Comparison of ENCODE assay signal across 32 cellular contexts in the genomic region with DNA sequence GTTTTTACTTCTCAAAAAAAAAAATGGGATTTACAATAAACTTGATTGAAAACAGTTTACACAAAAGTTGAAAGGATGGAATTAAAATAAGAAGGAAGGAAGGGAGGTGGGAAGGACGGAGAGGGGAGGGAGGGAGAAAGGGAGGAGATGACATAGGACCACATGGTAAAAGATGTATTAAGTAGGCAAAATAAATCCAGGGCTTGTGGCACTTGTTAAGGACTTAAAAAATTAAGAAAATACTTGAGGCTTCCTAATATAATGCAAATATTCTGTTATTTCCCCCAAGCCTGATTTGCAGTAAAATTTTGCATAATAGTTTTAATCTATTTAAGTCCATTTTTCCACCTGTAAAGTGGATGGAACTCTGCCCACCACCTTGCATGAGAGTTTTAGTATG. TPM values are rescaled to one million over a fixed set of nuclear protein-coding genes. Genes with fewer than 3 reads are reported as not detected.
"Had no signal": no experiment of that assay in that cellular context is flagged by ENCODE, and none has a peak within 500 bp of the region (broad histone marks: within the 10 kb centered on the region; RNA-seq: fewer than 3 reads in every experiment).

No MANE protein-coding gene starts in this region.

- H3K27me3 Mint-ChIP-seq: stimulated activated naive CD8-positive, alpha-beta T cell treated with anti-CD3 and anti-CD28 coated beads, Interleukin-15, amount 100 ng/mL, for 72 hours; stimulated activated naive CD8-positive, alpha-beta T cell treated with anti-CD3 and anti-CD28 coated beads, Interleukin-15, Interleukin-2, amounts not matched to agents 100 ng/mL and 50 ng/mL, for 24 hours; type B pancreatic cell had no signal

- H3K27ac ChIP-seq: stomach, suprapubic skin, thoracic aorta, thyroid gland, tibial artery, transverse colon, upper lobe of left lung, upper lobe of right lung, uterus, vagina had no signal

- H3K36me3 Mint-ChIP-seq: stimulated activated effector memory CD8-positive, alpha-beta T cell treated with anti-CD3 and anti-CD28 coated beads, Interleukin-12 subunit alpha, Interleukin-12 subunit beta, amount 100 ng/mL, for 72 hours; stimulated activated memory B cell treated with anti-CD40 and anti-IgM and Interleukin-4, amounts not matched to agents 10 μg/mL and 1 μg/mL and 100 μg/mL, for 72 hours; stimulated activated naive B cell treated with anti-CD40 and anti-IgM and Interleukin-4, amounts not matched to agents 10 μg/mL and 1 μg/mL and 100 μg/mL, for 72 hours; type B pancreatic cell had no signal

- H3K4me1 ChIP-seq: stomach, suprapubic skin, thyroid gland, tibial artery, tibial nerve, upper lobe of left lung, upper lobe of right lung, uterus, vagina had no signal

- FAIRE-seq: urothelium cell line had no signal

- H3K4me1 Mint-ChIP-seq: stimulated activated effector memory CD8-positive, alpha-beta T cell treated with anti-CD3 and anti-CD28 coated beads, Interleukin-12 subunit alpha, Interleukin-12 subunit beta, amount 100 ng/mL, for 72 hours; stimulated activated memory B cell treated with anti-CD40 and anti-IgM and Interleukin-4, amounts not matched to agents 10 μg/mL and 1 μg/mL and 100 μg/mL, for 72 hours; stimulated activated naive B cell treated with anti-CD40 and anti-IgM and Interleukin-4, amounts not matched to agents 10 μg/mL and 1 μg/mL and 100 μg/mL, for 72 hours; stimulated activated naive CD8-positive, alpha-beta T cell treated with anti-CD3 and anti-CD28 coated beads, Interleukin-15, amount 100 ng/mL, for 72 hours had no signal

- H3K27me3 ChIP-seq: suprapubic skin, testis, thyroid gland, tibial artery, tibial nerve, upper lobe of left lung, upper lobe of right lung, uterus, vagina had no signal

- H3K9me3 Mint-ChIP-seq: stimulated activated effector memory CD8-positive, alpha-beta T cell treated with anti-CD3 and anti-CD28 coated beads, Interleukin-12 subunit alpha, Interleukin-12 subunit beta, amount 100 ng/mL, for 72 hours; stimulated activated naive B cell treated with anti-CD40 and anti-IgM and Interleukin-4, amounts not matched to agents 10 μg/mL and 1 μg/mL and 100 μg/mL, for 72 hours; stimulated activated naive CD8-positive, alpha-beta T cell treated with anti-CD3 and anti-CD28 coated beads, Interleukin-15, amount 100 ng/mL, for 72 hours; stimulated activated naive CD8-positive, alpha-beta T cell treated with anti-CD3 and anti-CD28 coated beads, Interleukin-15, Interleukin-2, amounts not matched to agents 100 ng/mL and 50 ng/mL, for 24 hours; type B pancreatic cell had no signal

- H3K9me3 ChIP-seq: stomach, suprapubic skin, testis, thoracic aorta, thyroid gland, tibial artery, tibial nerve, transverse colon, upper lobe of left lung, upper lobe of right lung, uterus, vagina had no signal

- H3K4me3 ChIP-seq: stomach, suprapubic skin, testis, thoracic aorta, thyroid gland, tibial artery, tibial nerve, transverse colon, upper lobe of left lung, upper lobe of right lung, uterus, vagina had no signal

- H3K4me3 Mint-ChIP-seq: stimulated activated effector memory CD8-positive, alpha-beta T cell treated with anti-CD3 and anti-CD28 coated beads, Interleukin-12 subunit alpha, Interleukin-12 subunit beta, amount 100 ng/mL, for 72 hours; stimulated activated memory B cell treated with anti-CD40 and anti-IgM and Interleukin-4, amounts not matched to agents 10 μg/mL and 1 μg/mL and 100 μg/mL, for 72 hours; stimulated activated naive B cell treated with anti-CD40 and anti-IgM and Interleukin-4, amounts not matched to agents 10 μg/mL and 1 μg/mL and 100 μg/mL, for 72 hours; stimulated activated naive CD8-positive, alpha-beta T cell treated with anti-CD3 and anti-CD28 coated beads, Interleukin-15, amount 100 ng/mL, for 72 hours; stimulated activated naive CD8-positive, alpha-beta T cell treated with anti-CD3 and anti-CD28 coated beads, Interleukin-15, Interleukin-2, amounts not matched to agents 100 ng/mL and 50 ng/mL, for 24 hours; type B pancreatic cell had no signal

- H3K27ac Mint-ChIP-seq: stimulated activated effector memory CD8-positive, alpha-beta T cell treated with anti-CD3 and anti-CD28 coated beads, Interleukin-12 subunit alpha, Interleukin-12 subunit beta, amount 100 ng/mL, for 72 hours; stimulated activated memory B cell treated with anti-CD40 and anti-IgM and Interleukin-4, amounts not matched to agents 10 μg/mL and 1 μg/mL and 100 μg/mL, for 72 hours; stimulated activated naive B cell treated with anti-CD40 and anti-IgM and Interleukin-4, amounts not matched to agents 10 μg/mL and 1 μg/mL and 100 μg/mL, for 72 hours; stimulated activated naive CD8-positive, alpha-beta T cell treated with anti-CD3 and anti-CD28 coated beads, Interleukin-15, amount 100 ng/mL, for 72 hours; stimulated activated naive CD8-positive, alpha-beta T cell treated with anti-CD3 and anti-CD28 coated beads, Interleukin-15, Interleukin-2, amounts not matched to agents 100 ng/mL and 50 ng/mL, for 24 hours; type B pancreatic cell had no signal

- H3K36me3 ChIP-seq: stomach, suprapubic skin, thoracic aorta, thyroid gland, tibial artery, tibial nerve, transverse colon, upper lobe of left lung, upper lobe of right lung, uterus, vagina had no signal

- DNase-seq: stimulated activated CD4-positive, alpha-beta T cell treated with anti-CD3 and anti-CD28 coated beads, Interleukin-2, amount 100 ng/mL, for 48 hours; stimulated activated CD4-positive, alpha-beta T cell treated with anti-CD3 and anti-CD28 coated beads, Interleukin-4, amount 100 ng/mL, for 1 hour; stimulated activated CD4-positive, alpha-beta T cell treated with anti-CD3 and anti-CD28 coated beads, Interleukin-4, amount 100 ng/mL, for 24 hours; stimulated activated CD4-positive, alpha-beta T cell treated with anti-CD3 and anti-CD28 coated beads, Interleukin-4, amount 100 ng/mL, for 4 hours; stimulated activated CD8-positive, alpha-beta memory T cell treated with anti-CD3 and anti-CD28 coated beads, Interleukin-4, amount 100 ng/mL, for 48 hours; stimulated activated naive B cell treated with anti-CD40 and anti-IgM and Interleukin-4, amounts not matched to agents 10 μg/mL and 1 μg/mL and 100 μg/mL, for 72 hours; stimulated activated naive CD4-positive, alpha-beta T cell; stimulated activated naive CD4-positive, alpha-beta T cell treated with Interleukin-2 at 50 U/mL for 16 hours; stimulated activated naive CD8-positive, alpha-beta T cell treated with anti-CD3 and anti-CD28 coated beads, Interleukin-15, amount 100 ng/mL, for 72 hours; stimulated activated naive CD8-positive, alpha-beta T cell treated with anti-CD3 and anti-CD28 coated beads, Interleukin-15, Interleukin-2, amounts not matched to agents 100 U/mL and 50 U/mL, for 24 hours; stomach; substantia nigra; testis; thyroid gland; tibial artery; transverse colon; trophoblast cell; upper lobe of left lung; upper lobe of right lung; uterus had no signal

- ATAC-seq: stimulated activated effector memory CD8-positive, alpha-beta T cell treated with anti-CD3 and anti-CD28 coated beads, Interleukin-12 subunit alpha, Interleukin-12 subunit beta, amount 100 ng/mL, for 72 hours; stimulated activated memory B cell treated with anti-CD40 and anti-IgM and Interleukin-4, amounts not matched to agents 10 μg/mL and 1 μg/mL and 100 μg/mL, for 72 hours; stimulated activated naive B cell treated with anti-CD40 and anti-IgM and Interleukin-4, amounts not matched to agents 10 μg/mL and 1 μg/mL and 100 μg/mL, for 72 hours; stimulated activated naive CD8-positive, alpha-beta T cell treated with anti-CD3 and anti-CD28 coated beads, Interleukin-15, amount 100 ng/mL, for 72 hours; stimulated activated naive CD8-positive, alpha-beta T cell treated with anti-CD3 and anti-CD28 coated beads, Interleukin-15, Interleukin-2, amounts not matched to agents 100 U/mL and 50 U/mL, for 24 hours; upper lobe of right lung had no signal

RNA-seq across cellular contexts. Expression of a gene that starts 27.5 kb away (rescaled TPM):
- total RNA-seq: subcutaneous adipose tissue, thoracic aorta, upper lobe of left lung, upper lobe of right lung, ureter had no signal
- polyA plus RNA-seq: stomach, urinary bladder had no signal
